Comparison of ENCODE assay signal across 23 cellular contexts in genomic region chr1:241219449-241219848, GRCh38.
"Had no signal": no experiment of that assay in that cellular context is flagged by ENCODE, and none has a peak within 500 bp of the region (broad histone marks: within the 10 kb centered on the region; RNA-seq: fewer than 3 reads in every experiment).

No MANE protein-coding gene starts in this region.

- H3K9me3 ChIP-seq: thyroid gland had no signal

- H3K36me3 ChIP-seq: thyroid gland had no signal

- H3K4me1 Mint-ChIP-seq: activated CD4-positive, alpha-beta memory T cell treated with anti-CD3 and anti-CD28 coated beads, Interleukin-2, amount 10 ng/mL, durations not matched to agents 7 days and 5 days; activated CD8-positive, alpha-beta memory T cell treated with anti-CD3 and anti-CD28 coated beads, Interleukin-2, amount 10 ng/mL, durations not matched to agents 7 days and 5 days; activated naive CD8-positive, alpha-beta T cell treated with anti-CD3 and anti-CD28 coated beads for 36 hours; nephron had no signal

- H3K4me3 ChIP-seq: lung, thyroid gland had no signal

- H3K4me1 ChIP-seq: thyroid gland had no signal

- ATAC-seq: activated CD8-positive, alpha-beta memory T cell treated with anti-CD3 and anti-CD28 coated beads, Interleukin-2, amount 10 ng/mL, durations not matched to agents 7 days and 5 days; foreskin keratinocyte; left lobe of liver had no signal

- H3K27ac Mint-ChIP-seq: activated CD4-positive, alpha-beta memory T cell treated with anti-CD3 and anti-CD28 coated beads, Interleukin-2, amount 10 ng/mL, durations not matched to agents 7 days and 5 days; activated CD8-positive, alpha-beta memory T cell treated with anti-CD3 and anti-CD28 coated beads, Interleukin-2, amount 10 ng/mL, durations not matched to agents 7 days and 5 days; activated naive CD8-positive, alpha-beta T cell treated with anti-CD3 and anti-CD28 coated beads for 36 hours; endodermal cell; mesothelial cell of epicardium; nephron; T-helper 2 cell treated with Interferon-gamma antibody and Interleukin-4, amounts not matched to agents 5 μg/mL and 100 μg/mL, for 36 hours had no signal

- DNase-seq: activated CD4-positive, alpha-beta memory T cell treated with anti-CD3 and anti-CD28 coated beads, Interleukin-2, amount 10 ng/mL, durations not matched to agents 7 days and 5 days; activated CD4-positive, alpha-beta T cell treated with anti-CD3 and anti-CD28 coated beads for 48 hours; activated CD4-positive, CD25-positive, alpha-beta regulatory T cell; activated CD8-positive, alpha-beta memory T cell treated with anti-CD3 and anti-CD28 coated beads, Interleukin-2, amount 10 ng/mL, durations not matched to agents 7 days and 5 days; activated naive CD4-positive, alpha-beta T cell; activated naive CD8-positive, alpha-beta T cell treated with anti-CD3 and anti-CD28 coated beads for 36 hours; amniotic stem cell; endodermal cell; foreskin keratinocyte; glutamatergic neuron; islet precursor cell; nucleus accumbens; stimulated activated CD4-positive, alpha-beta T cell treated with anti-CD3 and anti-CD28 coated beads, Interleukin-12 subunit alpha, Interleukin-12 subunit beta, amount 100 ng/mL, for 4 hours; stimulated activated CD4-positive, alpha-beta T cell treated with anti-CD3 and anti-CD28 coated beads, Interleukin-1b, Interleukin-23, amount 100 ng/mL, for 48 hours; stimulated activated CD8-positive, alpha-beta memory T cell treated with anti-CD3 and anti-CD28 coated beads, Interleukin-4, amount 100 ng/mL, for 48 hours; stimulated activated naive CD4-positive, alpha-beta T cell; thyroid gland had no signal

- H3K4me3 Mint-ChIP-seq: activated CD4-positive, alpha-beta memory T cell treated with anti-CD3 and anti-CD28 coated beads, Interleukin-2, amount 10 ng/mL, durations not matched to agents 7 days and 5 days; activated CD8-positive, alpha-beta memory T cell treated with anti-CD3 and anti-CD28 coated beads, Interleukin-2, amount 10 ng/mL, durations not matched to agents 7 days and 5 days; activated naive CD8-positive, alpha-beta T cell treated with anti-CD3 and anti-CD28 coated beads for 36 hours; endodermal cell; mesothelial cell of epicardium; nephron; T-helper 2 cell treated with Interferon-gamma antibody and Interleukin-4, amounts not matched to agents 5 μg/mL and 100 μg/mL, for 36 hours had no signal

- H3K27me3 ChIP-seq: foreskin keratinocyte, thyroid gland had no signal

- H3K36me3 Mint-ChIP-seq: activated CD8-positive, alpha-beta memory T cell treated with anti-CD3 and anti-CD28 coated beads, Interleukin-2, amount 10 ng/mL, durations not matched to agents 7 days and 5 days; activated naive CD8-positive, alpha-beta T cell treated with anti-CD3 and anti-CD28 coated beads for 36 hours; mesothelial cell of epicardium had no signal

- H3K27me3 Mint-ChIP-seq: activated CD4-positive, alpha-beta memory T cell treated with anti-CD3 and anti-CD28 coated beads, Interleukin-2, amount 10 ng/mL, durations not matched to agents 7 days and 5 days; activated CD8-positive, alpha-beta memory T cell treated with anti-CD3 and anti-CD28 coated beads, Interleukin-2, amount 10 ng/mL, durations not matched to agents 7 days and 5 days; activated naive CD8-positive, alpha-beta T cell treated with anti-CD3 and anti-CD28 coated beads for 36 hours had no signal

- H3K9me3 Mint-ChIP-seq: nephron had no signal

- H3K27ac ChIP-seq: epithelial cell of prostate, foreskin keratinocyte, thyroid gland had no signal
